9 cellular contexts compared by ENCODE assay signal in the genomic region with DNA sequence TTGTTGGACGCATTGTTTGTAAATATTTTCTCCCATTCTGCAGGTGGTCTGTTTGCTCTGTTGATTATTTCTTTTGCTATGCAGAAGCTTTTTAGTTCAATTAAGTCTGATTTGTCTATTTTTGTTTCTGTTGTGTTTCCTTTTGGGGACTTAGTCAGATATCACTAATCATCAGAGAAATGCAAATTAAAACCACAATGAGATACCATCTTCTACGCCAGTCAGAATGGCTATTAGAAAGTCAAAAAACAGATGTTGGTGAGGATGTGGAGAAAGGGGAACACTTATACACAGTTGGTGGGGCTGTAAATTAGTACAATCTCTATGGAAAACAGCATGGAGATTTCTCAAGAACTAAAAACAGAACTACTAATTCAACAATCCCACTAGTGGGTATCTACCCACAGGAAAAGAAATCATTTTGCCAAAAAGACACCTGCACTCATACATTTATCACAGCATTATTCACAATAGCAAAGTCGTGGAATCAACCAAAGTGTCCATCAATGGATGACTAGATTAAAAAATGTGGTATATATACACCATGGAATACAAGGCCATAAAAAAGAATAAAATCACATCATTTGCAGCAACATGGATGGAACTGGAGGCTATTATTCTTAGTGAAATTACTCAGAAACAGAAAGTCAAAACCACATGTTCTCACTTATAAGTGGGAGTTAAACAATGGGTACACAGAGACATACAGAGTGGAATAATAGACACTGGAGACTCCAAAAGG. TPM values are rescaled to one million over a fixed set of nuclear protein-coding genes. Genes with fewer than 3 reads are reported as not detected.
DNase-seq lines count a peak whose midpoint lies in the region; ATAC-seq, FAIRE-seq and TF ChIP-seq lines count a peak whose summit lies in the region.
"Had no signal": no experiment of that assay in that cellular context is flagged by ENCODE, and none has a peak within 500 bp of the region (broad histone marks: within the 10 kb centered on the region; RNA-seq: fewer than 3 reads in every experiment).

No MANE protein-coding gene starts in this region.

- no peaks in the 10 kb centered on the region for H3K9me3 Mint-ChIP-seq in progenitor cell of endocrine pancreas (ENCODE audit: low read depth)

- ATAC-seq in GM19438 (IDR thresholded peaks at IDR 0.05; ENCODE audit: low read depth, unreplicated experiment), result peak; percentile 56
- ATAC-seq in HG03060 (IDR thresholded peaks at IDR 0.05; ENCODE audit: low read depth, unreplicated experiment), result peak; percentile 38
- ATAC-seq in T-helper 17 cell, result peak; percentile 65
- ATAC-seq in heart left ventricle, result no peak

- FAIRE-seq in GM12891 (lab: Jason Lieb, UNC), result peak; percentile 84

- peaks cover 19% of the 10 kb centered on the region for H3K4me1 Mint-ChIP-seq in T-helper 17 cell
- peaks cover 4% of the 10 kb centered on the region for H3K4me1 Mint-ChIP-seq in progenitor cell of endocrine pancreas (ENCODE audit: low read depth)

- H3K36me3 Mint-ChIP-seq in T-helper 17 cell (ENCODE audit: low read depth), result no peaks in the 10 kb centered on the region
- H3K36me3 Mint-ChIP-seq in progenitor cell of endocrine pancreas (ENCODE audit: insufficient read depth), result peaks cover 14% of the 10 kb centered on the region

- H3K4me3 ChIP-seq in heart left ventricle, result no peak overlapping the region

- WGBS in heart left ventricle, 4 donors, result 86 to 92% (median 88%) methylated on average over 3 of the region's 3 CpGs

- peaks cover 0 to 13% (median 0%) of the 10 kb centered on the region in 12 donors for H3K4me1 ChIP-seq in heart left ventricle

- intact Hi-C loops in heart left ventricle (cut with DNase I), result no loop called here

- TF ChIP-seq CTCF in progenitor cell of endocrine pancreas (IDR thresholded peaks at IDR 0.05; ENCODE audit: unreplicated experiment) (no peak), heart left ventricle (IDR thresholded peaks at IDR 0.05) (no peak)

- TF ChIP-seq POLR2A in GM12891 (IDR thresholded peaks at IDR 0.05; ENCODE audit: low read depth, low read length) (no peak), heart left ventricle (IDR thresholded peaks at IDR 0.05) (no peak)

- no peak overlapping the region for H3K27ac ChIP-seq in heart left ventricle

- no peak overlapping the region for H3K27ac Mint-ChIP-seq in T-helper 17 cell
- no peak overlapping the region for H3K27ac Mint-ChIP-seq in progenitor cell of endocrine pancreas

- no peaks in the 10 kb centered on the region for H3K9me3 ChIP-seq in T-helper 17 cell (ENCODE audit: control insufficient read depth, low read length, poor library complexity, severe bottlenecking)
- no peaks in the 10 kb centered on the region for H3K9me3 ChIP-seq in heart left ventricle

- H3K27me3 Mint-ChIP-seq in T-helper 17 cell, result no peaks in the 10 kb centered on the region
- H3K27me3 Mint-ChIP-seq in progenitor cell of endocrine pancreas, result no peaks in the 10 kb centered on the region

- peak overlapping the region; percentile 45 for H3K4me3 Mint-ChIP-seq in T-helper 17 cell
- no peak overlapping the region for H3K4me3 Mint-ChIP-seq in progenitor cell of endocrine pancreas (ENCODE audit: low read depth)

- H3K36me3 ChIP-seq in heart left ventricle, result peaks cover 0 to 40% (median 21%) of the 10 kb centered on the region in 9 donors

- H3K27me3 ChIP-seq in heart left ventricle, result no peaks in the 10 kb centered on the region

- DNase-seq in GM12891 (ENCODE audit: insufficient read length, low spot score) (no peak), T-helper 17 cell (no peak), activated gamma-delta T cell (lab: John Stamatoyannopoulos, UW) (no peak), progenitor cell of endocrine pancreas (ENCODE audit: low spot score, unreplicated experiment) (no peak), heart left ventricle (no peak), NCI-H345 treated with DMSO at 0.1 percent for 48 hours (lab: John Stamatoyannopoulos, UW; ENCODE audit: unreplicated experiment) (no peak)
- DNase-seq: DND-41 had no signal

TF ChIP-seq in GM12891, 5 proteins besides CTCF, POLR2A, EP300 and RAD21:
- TF ChIP-seq PAX5 (IDR thresholded peaks at IDR 0.05; ENCODE audit: insufficient read depth, low read length, severe bottlenecking) (no peak), POLR2AphosphoS5 (IDR thresholded peaks at IDR 0.05; ENCODE audit: low read depth, low read length) (no peak), SPI1 (IDR thresholded peaks at IDR 0.05; ENCODE audit: low read depth, low read length) (peak; percentile 62), POU2F2 (IDR thresholded peaks at IDR 0.05; ENCODE audit: low read depth, low read length) (peak; percentile 83), TAF1 (IDR thresholded peaks at IDR 0.05; ENCODE audit: low read depth, low read length) (no peak)

RNA-seq across cellular contexts. Expression of a gene that starts 8.1 kb away (rescaled TPM):
- polyA plus RNA-seq in GM12891 (2012; ENCODE audit: low read depth, missing spikeins), result 3.4 TPM
- total RNA-seq in T-helper 17 cell (1 to 10 TPM; 4.7 to 5.5 TPM), progenitor cell of endocrine pancreas (19.2 and 20.2 TPM in 2 replicates), heart left ventricle (10 to 100 TPM; 18.0 to 26.3 (median 22.9) TPM)
- 10 to 100 TPM; 10.4 to 16.4 TPM for polyA plus RNA-seq in heart left ventricle

RNA-seq across cellular contexts. Expression of a gene that starts 58.2 kb away (rescaled TPM):
- polyA plus RNA-seq in GM12891 (2012; ENCODE audit: low read depth, missing spikeins), result not detected
- 1 to 10 TPM; 7.1 to 8.6 TPM for total RNA-seq in T-helper 17 cell
- total RNA-seq in progenitor cell of endocrine pancreas, result 2.8 and 3.6 TPM in 2 replicates
- total RNA-seq in heart left ventricle, result 1 to 10 TPM in 2 of 9 donors, under 1 TPM in 7; 0.38 to 6.2 (median 0.75) TPM
- polyA plus RNA-seq in heart left ventricle, result under 1 TPM; 0.15 to 0.37 TPM

Comparison
In these comparisons a context has a peak if more than half of its experiments do, and no peak if none do; other contexts are left out.
1. ATAC-seq: peak in GM19438 (single experiment), HG03060 (single experiment) and T-helper 17 cell (single experiment); none in heart left ventricle (0 of 4).